ENCODE assay signal across 10 cellular contexts in genomic region chr20:46087161-46087560, GRCh38. TPM values are rescaled to one million over a fixed set of nuclear protein-coding genes. Genes with fewer than 3 reads are reported as not detected.
A peak's percentile ranks its signal among the peaks of the same experiment; 100 is the strongest.
DNase-seq lines count a peak whose midpoint lies in the region; ATAC-seq, FAIRE-seq and TF ChIP-seq lines count a peak whose summit lies in the region.
"Had no signal": no experiment of that assay in that cellular context is flagged by ENCODE, and none has a peak within 500 bp of the region (broad histone marks: within the 10 kb centered on the region; RNA-seq: fewer than 3 reads in every experiment).

No MANE protein-coding gene starts in this region.

- FAIRE-seq in endothelial cell of umbilical vein (lab: Jason Lieb, UNC) (no peak), pancreas (lab: Jason Lieb, UNC) (no peak)

- BruUV-seq in endothelial cell of umbilical vein (replicated peaks; lab: Mats Ljungman, UMichigan), result no TSS peak

- H3K9ac ChIP-seq in OCI-LY3 (ENCODE audit: low read length) (peak overlapping the region; percentile 78; the same call in 1 of the 2 replicates), endothelial cell of umbilical vein (replicated peaks; ENCODE audit: extremely low read depth, insufficient read depth, low read length) (no peak overlapping the region)

- no peak overlapping the region for H3K27ac ChIP-seq in OCI-LY3 (ENCODE audit: low read length)
- H3K27ac ChIP-seq in endothelial cell of umbilical vein (ENCODE audit: insufficient read depth, low read depth, low read length), result no peak overlapping the region
- H3K27ac ChIP-seq in gastrocnemius medialis, result peak overlapping the region; percentile 17 to 89 (median 29)
- no peak overlapping the region for H3K27ac ChIP-seq in pancreas

- DNase-seq in T-helper 1 cell (no peak), endothelial cell of umbilical vein (ENCODE audit: low read depth, low spot score) (peak; percentile 20), gastrocnemius medialis (no peak), amniotic stem cell (lab: John Stamatoyannopoulos, UW) (no peak), left colon (no peak), pancreas (no peak)
- DNase-seq: activated CD4-positive, alpha-beta T cell treated with anti-CD3 and anti-CD28 coated beads, Interleukin-2, amount 50 U/mL, for 4 hours; DMS79 had no signal

- H2AFZ ChIP-seq in OCI-LY3 (ENCODE audit: low read depth, low read length), result no peak overlapping the region
- no peak overlapping the region for H2AFZ ChIP-seq in endothelial cell of umbilical vein (ENCODE audit: low read depth, low read length)

- H3K27ac Mint-ChIP-seq in T-helper 1 cell treated with Interleukin-12 subunit alpha and Interleukin-12 subunit beta and Interleukin-4 antibody, amounts not matched to agents 30 μg/mL and 1 μg/mL, for 36 hours, result no peak overlapping the region

- H3K79me2 ChIP-seq in OCI-LY3 (ENCODE audit: low read length) (peaks cover 73% of the 10 kb centered on the region), endothelial cell of umbilical vein (ENCODE audit: control insufficient read depth, insufficient read depth, low read length) (peaks cover 72% of the 10 kb centered on the region)

- dilution Hi-C loops in endothelial cell of umbilical vein (cut with MboI; ENCODE audit: extremely low pct_ligation_motif_present, low sequenced_read_pairs), result no loop called here

- H4K20me1 ChIP-seq in OCI-LY3 (ENCODE audit: insufficient read depth, low read length) (peaks cover 71% of the 10 kb centered on the region), endothelial cell of umbilical vein (replicated peaks; ENCODE audit: control insufficient read depth, extremely low read depth, insufficient read depth, low read length) (peaks cover 26% of the 10 kb centered on the region)

- WGBS in pancreas, 2 donors, result 40 to 48% methylated on average over 8 of the region's 8 CpGs

- H3K9me3 Mint-ChIP-seq in T-helper 1 cell treated with Interleukin-12 subunit alpha and Interleukin-12 subunit beta and Interleukin-4 antibody, amounts not matched to agents 30 μg/mL and 1 μg/mL, for 36 hours, result no peaks in the 10 kb centered on the region

- POLR2A ChIA-PET in endothelial cell of umbilical vein (lab: Charles Lee), result no interaction called here

- in situ Hi-C loops in gastrocnemius medialis (cut with MboI; ENCODE audit: low sequenced_read_pairs in 4 of 4), result loop anchor here in 3 of 4 donors (25.0 kb wide), 1 partner anchor 275 kb away; the partner anchor contains the start of gene UBE2C (in 3 of the 3)

- H3K4me3 ChIP-seq in OCI-LY3 (ENCODE audit: low read length), result peak overlapping the region; percentile 79
- H3K4me3 ChIP-seq in endothelial cell of umbilical vein (replicated peaks in 1 of 3; ENCODE audit: insufficient read depth in 1 of 3, low read depth in 1 of 3, low read length in 3 of 3), result no peak overlapping the region
- H3K4me3 ChIP-seq in gastrocnemius medialis, result no peak overlapping the region
- no peak overlapping the region for H3K4me3 ChIP-seq in pancreas

- TF ChIP-seq CTCF in OCI-LY3 (IDR thresholded peaks at IDR 0.05; ENCODE audit: low read depth, low read length) (peak; percentile 76), endothelial cell of umbilical vein (IDR thresholded peaks at IDR 0.05; ENCODE audit: extremely low read depth in 1 of 2, insufficient read depth in 1 of 2, low read depth in 1 of 2, low read length in 2 of 2) (peak; percentile 17 to 22), gastrocnemius medialis (IDR thresholded peaks at IDR 0.05 in 4 of 5, conservative IDR thresholded peaks at IDR 0.05 in 1 of 5) (peak in 3 of 5 experiments; percentile 20 to 36 (median 28)), pancreas (IDR thresholded peaks at IDR 0.05) (peak in 2 of 4 donors; percentile 13 to 17)

- peak overlapping the region; percentile 26 for H3K4me3 Mint-ChIP-seq in T-helper 1 cell treated with Interleukin-12 subunit alpha and Interleukin-12 subunit beta and Interleukin-4 antibody, amounts not matched to agents 30 μg/mL and 1 μg/mL, for 36 hours

- CTCF ChIA-PET in endothelial cell of umbilical vein (lab: Charles Lee), result interaction anchor here (1.5 to 4.2 kb wide), 5 partner anchors 29 to 117 kb away, joined by 6 to 24 read pairs (median 10); no protein-coding TSS in a partner anchor

- H3K27me3 ChIP-seq in OCI-LY3 (ENCODE audit: low read depth, low read length) (no peaks in the 10 kb centered on the region), endothelial cell of umbilical vein (ENCODE audit: control insufficient read depth in 2 of 2, insufficient read depth in 2 of 2, low read length in 2 of 2) (no peaks in the 10 kb centered on the region), gastrocnemius medialis (no peaks in the 10 kb centered on the region), pancreas (no peaks in the 10 kb centered on the region)

- H3K4me2 ChIP-seq in OCI-LY3 (ENCODE audit: low read length) (peak overlapping the region; percentile 89), endothelial cell of umbilical vein (ENCODE audit: insufficient read depth, low read length) (no peak overlapping the region)

- H3K36me3 ChIP-seq in OCI-LY3 (replicated peaks; ENCODE audit: low read depth, low read length), result no peaks in the 10 kb centered on the region
- H3K36me3 ChIP-seq in endothelial cell of umbilical vein (ENCODE audit: control insufficient read depth in 2 of 2, extremely low read depth in 1 of 2, insufficient read depth in 2 of 2, low read length in 2 of 2), result no peaks in the 10 kb centered on the region
- no peaks in the 10 kb centered on the region for H3K36me3 ChIP-seq in gastrocnemius medialis
- no peaks in the 10 kb centered on the region for H3K36me3 ChIP-seq in pancreas

- ATAC-seq in gastrocnemius medialis (no peak), left colon (no peak), pancreas (no peak)

- intact Hi-C loops in endothelial cell of umbilical vein (cut with micrococcal nuclease), result loop anchor here (1.0 to 10.0 kb wide), 2 partner anchors 64 to 272 kb away; partner anchors contain the start of gene UBE2C
- intact Hi-C loops in gastrocnemius medialis (cut with DNase I; ENCODE audit: low total_unique reads), result loop anchor here (5.0 kb wide), 3 partner anchors 155 to 295 kb away; partner anchors contain the start of genes DNTTIP1, PCIF1 and WFDC3
- intact Hi-C loops in left colon (cut with DNase I, micrococcal nuclease), result no loop called here
- intact Hi-C loops in pancreas (cut with DNase I), result loop anchor here in 1 of 3 donors (10.0 kb wide), 1 partner anchor 62 kb away; the partner anchor contains the start of gene SLC12A5

- H3K9me3 ChIP-seq in OCI-LY3 (ENCODE audit: insufficient read depth, low read length), result no peaks in the 10 kb centered on the region
- no peaks in the 10 kb centered on the region for H3K9me3 ChIP-seq in endothelial cell of umbilical vein (replicated peaks; ENCODE audit: control insufficient read depth, insufficient read depth, low read length)
- H3K9me3 ChIP-seq in gastrocnemius medialis, result no peaks in the 10 kb centered on the region
- H3K9me3 ChIP-seq in pancreas, result no peaks in the 10 kb centered on the region

- TF ChIP-seq POLR2A in endothelial cell of umbilical vein (IDR thresholded peaks at IDR 0.05; ENCODE audit: low read depth, low read length), result no peak
- TF ChIP-seq POLR2A in gastrocnemius medialis (IDR thresholded peaks at IDR 0.05), result no peak

- H3K4me1 ChIP-seq in OCI-LY3 (ENCODE audit: low read length) (peaks cover 35% of the 10 kb centered on the region), endothelial cell of umbilical vein (ENCODE audit: control insufficient read depth, extremely low read depth, insufficient read depth, low read length) (peaks cover 26% of the 10 kb centered on the region), gastrocnemius medialis (peaks cover 70 to 73% of the 10 kb centered on the region in 2 donors), pancreas (peaks cover 24 to 61% (median 42%) of the 10 kb centered on the region in 3 donors)

- H3K9me1 ChIP-seq in endothelial cell of umbilical vein (replicated peaks; ENCODE audit: control insufficient read depth, extremely low read depth, insufficient read depth, low read length), result no peaks in the 10 kb centered on the region

- H3K4me1 Mint-ChIP-seq in T-helper 1 cell treated with Interleukin-12 subunit alpha and Interleukin-12 subunit beta and Interleukin-4 antibody, amounts not matched to agents 30 μg/mL and 1 μg/mL, for 36 hours (ENCODE audit: low read depth), result peaks cover 39% of the 10 kb centered on the region

- peaks cover 4% of the 10 kb centered on the region for H3K36me3 Mint-ChIP-seq in T-helper 1 cell treated with Interleukin-12 subunit alpha and Interleukin-12 subunit beta and Interleukin-4 antibody, amounts not matched to agents 30 μg/mL and 1 μg/mL, for 36 hours (ENCODE audit: low read depth)

- no peaks in the 10 kb centered on the region for H3K27me3 Mint-ChIP-seq in T-helper 1 cell treated with Interleukin-12 subunit alpha and Interleukin-12 subunit beta and Interleukin-4 antibody, amounts not matched to agents 30 μg/mL and 1 μg/mL, for 36 hours (ENCODE audit: low read depth)

RNA-seq across cellular contexts. Expression of gene NCOA5, which starts 2.6 kb away (rescaled TPM):
- total RNA-seq in endothelial cell of umbilical vein (34.2 and 39.5 TPM in 2 replicates), gastrocnemius medialis (10 to 100 TPM; 14.7 to 21.5 (median 19.0) TPM), left colon (10 to 100 TPM; 20.8 to 24.1 TPM), pancreas (10 to 100 TPM in 4 of 6 donors, 1 to 10 TPM in 2; 8.4 to 17.3 (median 12.0) TPM)
- polyA plus RNA-seq in endothelial cell of umbilical vein (30.3 and 32.0 TPM in 2 replicates), pancreas (10 to 100 TPM; 10.9 to 19.6 TPM)
- polyA plus RNA-seq in endothelial cell of umbilical vein (2011; cell fraction: cytosol; rRNA removed), result 25.3 and 27.6 TPM in 2 replicates
- polyA plus RNA-seq in endothelial cell of umbilical vein (2011; cell fraction: nucleus; rRNA removed), result 51.1 and 53.2 TPM in 2 replicates
- polyA plus RNA-seq in endothelial cell of umbilical vein (2012), result 22.0 and 24.7 TPM in 2 replicates
- 32.2 and 35.6 TPM in 2 replicates for polyA minus RNA-seq in endothelial cell of umbilical vein
- 23.7 TPM for polyA minus RNA-seq in endothelial cell of umbilical vein (2011; cell fraction: cytosol; rRNA and poly(A)+ RNA removed)
- polyA minus RNA-seq in endothelial cell of umbilical vein (2011; cell fraction: nucleus; rRNA and poly(A)+ RNA removed), result 20.1 and 20.6 TPM in 2 replicates

RNA-seq across cellular contexts. Expression of gene CD40, which starts 31.0 kb away (rescaled TPM):
- total RNA-seq in endothelial cell of umbilical vein, result 33.1 and 36.6 TPM in 2 replicates
- polyA plus RNA-seq in endothelial cell of umbilical vein, result 38.3 and 43.9 TPM in 2 replicates
- 34.1 and 37.7 TPM in 2 replicates for polyA plus RNA-seq in endothelial cell of umbilical vein (2011; cell fraction: cytosol; rRNA removed)
- 38.1 and 44.2 TPM in 2 replicates for polyA plus RNA-seq in endothelial cell of umbilical vein (2011; cell fraction: nucleus; rRNA removed)
- 18.3 and 22.6 TPM in 2 replicates for polyA plus RNA-seq in endothelial cell of umbilical vein (2012)
- polyA minus RNA-seq in endothelial cell of umbilical vein, result 22.8 and 25.0 TPM in 2 replicates
- not detected for polyA minus RNA-seq in endothelial cell of umbilical vein (2011; cell fraction: cytosol; rRNA and poly(A)+ RNA removed)
- polyA minus RNA-seq in endothelial cell of umbilical vein (2011; cell fraction: nucleus; rRNA and poly(A)+ RNA removed), result 9.6 and 9.7 TPM in 2 replicates
- 10 to 100 TPM in 1 of 4 donors, 1 to 10 TPM in 3; 7.2 to 13.0 (median 8.2) TPM for total RNA-seq in gastrocnemius medialis
- 1 to 10 TPM; 2.5 to 6.0 TPM for total RNA-seq in left colon
- total RNA-seq in pancreas, result 10 to 100 TPM in 2 of 6 donors, 1 to 10 TPM in 4; 8.4 to 17.3 (median 9.5) TPM
- polyA plus RNA-seq in pancreas, result 10 to 100 TPM in 1 of 2 donors, 1 to 10 TPM in 1; 10.0 to 20.8 TPM

RNA-seq across cellular contexts. Expression of gene SLC12A5, which starts 58.1 kb away (rescaled TPM):
- total RNA-seq in endothelial cell of umbilical vein, result 1.6 and 1.8 TPM in 2 replicates
- polyA plus RNA-seq in endothelial cell of umbilical vein, result 1.8 and 2.3 TPM in 2 replicates
- polyA plus RNA-seq in endothelial cell of umbilical vein (2011; cell fraction: cytosol; rRNA removed), result 1.8 and 1.9 TPM in 2 replicates
- 0.51 and 0.92 TPM in 2 replicates for polyA plus RNA-seq in endothelial cell of umbilical vein (2011; cell fraction: nucleus; rRNA removed)
- polyA plus RNA-seq in endothelial cell of umbilical vein (2012), result 4.4 and 7.1 TPM in 2 replicates
- polyA minus RNA-seq in endothelial cell of umbilical vein, result 1.3 and 1.5 TPM in 2 replicates
- not detected for polyA minus RNA-seq in endothelial cell of umbilical vein (2011; cell fraction: cytosol; rRNA and poly(A)+ RNA removed)
- polyA minus RNA-seq in endothelial cell of umbilical vein (2011; cell fraction: nucleus; rRNA and poly(A)+ RNA removed), result 0.24 and 0.43 TPM in 2 replicates
- not detected for total RNA-seq in gastrocnemius medialis
- 1 to 10 TPM in 1 of 2 donors, not detected in 1; 1.6 TPM for total RNA-seq in left colon
- 1 to 10 TPM in 4 of 6 donors, under 1 TPM in 2; 0.35 to 2.2 (median 1.3) TPM for total RNA-seq in pancreas
- polyA plus RNA-seq in pancreas, result 10 to 100 TPM; 12.9 to 21.5 TPM

Comparison
In these comparisons a context has a peak if more than half of its experiments do, and no peak if none do; other contexts are left out.
1. H3K27ac ChIP-seq: peak in gastrocnemius medialis (4 of 4); none in OCI-LY3 (single experiment), endothelial cell of umbilical vein (single experiment) and pancreas (0 of 4).
2. intact Hi-C loops: an anchor here in endothelial cell of umbilical vein (1.0 to 10.0 kb wide) and gastrocnemius medialis (5.0 kb wide); none called in left colon.